ENCODE assay signal across 15 cellular contexts in genomic region chr1:151606384-151606783, GRCh38. TPM values are rescaled to one million over a fixed set of nuclear protein-coding genes. Genes with fewer than 3 reads are reported as not detected.
A peak's percentile ranks its signal among the peaks of the same experiment; 100 is the strongest.
DNase-seq lines count a peak whose midpoint lies in the region; ATAC-seq and TF ChIP-seq lines count a peak whose summit lies in the region.
"Had no signal": no experiment of that assay in that cellular context is flagged by ENCODE, and none has a peak within 500 bp of the region (broad histone marks: within the 10 kb centered on the region; RNA-seq: fewer than 3 reads in every experiment).

No MANE protein-coding gene starts in this region.

- H3K27me3 ChIP-seq in breast epithelium (no peaks in the 10 kb centered on the region), brain microvascular endothelial cell (replicated peaks) (no peaks in the 10 kb centered on the region)

- no peaks in the 10 kb centered on the region for H3K9me3 Mint-ChIP-seq in MCF 10A (ENCODE audit: unreplicated experiment)
- H3K9me3 Mint-ChIP-seq: activated CD4-positive, alpha-beta memory T cell treated with anti-CD3 and anti-CD28 coated beads, Interleukin-2, amount 10 ng/mL, durations not matched to agents 7 days and 5 days had no signal

- H3K27me3 Mint-ChIP-seq in MCF 10A (ENCODE audit: insufficient read depth, unreplicated experiment) (no peaks in the 10 kb centered on the region), T-helper 17 cell (peaks cover 21% of the 10 kb centered on the region)

- no peak overlapping the region for H3K4me3 Mint-ChIP-seq in MCF 10A (ENCODE audit: unreplicated experiment)
- H3K4me3 Mint-ChIP-seq in T-helper 17 cell: no peak overlapping the region
- H3K4me3 Mint-ChIP-seq: activated CD4-positive, alpha-beta memory T cell treated with anti-CD3 and anti-CD28 coated beads, Interleukin-2, amount 10 ng/mL, durations not matched to agents 7 days and 5 days had no signal

- POLR2A ChIA-PET in MCF 10A (lab: Yijun Ruan, JAX): interaction anchor here (1.0 to 2.2 kb wide), 3 partner anchors 9 to 67 kb away, joined by 3 to 8 read pairs (median 4); no protein-coding TSS in a partner anchor

- H3K9me3 ChIP-seq in breast epithelium: no peaks in the 10 kb centered on the region
- H3K9me3 ChIP-seq in T-helper 17 cell (ENCODE audit: control insufficient read depth, low read length, poor library complexity, severe bottlenecking): no peaks in the 10 kb centered on the region
- H3K9me3 ChIP-seq: esophagus squamous epithelium had no signal

- H3K4me3 ChIP-seq in breast epithelium (no peak overlapping the region), brain microvascular endothelial cell (ENCODE audit: low read depth, low read length) (no peak overlapping the region), coronary artery (no peak overlapping the region)
- H3K4me3 ChIP-seq: esophagus squamous epithelium had no signal

- H3K36me3 ChIP-seq in breast epithelium (no peaks in the 10 kb centered on the region), brain microvascular endothelial cell (replicated peaks) (no peaks in the 10 kb centered on the region)
- H3K36me3 ChIP-seq: esophagus squamous epithelium had no signal

- TF ChIP-seq CTCF in MCF 10A (IDR thresholded peaks at IDR 0.05; ENCODE audit: unreplicated experiment) (no peak), breast epithelium (IDR thresholded peaks at IDR 0.05) (no peak), brain microvascular endothelial cell (IDR thresholded peaks at IDR 0.05; ENCODE audit: low read depth, low read length, missing control alignments) (no peak), coronary artery (IDR thresholded peaks at IDR 0.05) (no peak)

- H3K27ac Mint-ChIP-seq in MCF 10A (ENCODE audit: low read depth, unreplicated experiment) (peak overlapping the region; percentile 17), T-helper 17 cell (peak overlapping the region; percentile 81)
- H3K27ac Mint-ChIP-seq: activated CD4-positive, alpha-beta memory T cell treated with anti-CD3 and anti-CD28 coated beads, Interleukin-2, amount 10 ng/mL, durations not matched to agents 7 days and 5 days had no signal

- H3K4me1 ChIP-seq in breast epithelium: no peaks in the 10 kb centered on the region

- H3K27ac ChIP-seq in breast epithelium (no peak overlapping the region), brain microvascular endothelial cell (no peak overlapping the region), coronary artery (no peak overlapping the region)
- H3K27ac ChIP-seq: esophagus squamous epithelium had no signal

- H3K36me3 Mint-ChIP-seq in MCF 10A (ENCODE audit: insufficient read depth, unreplicated experiment) (peaks cover 5% of the 10 kb centered on the region), T-helper 17 cell (ENCODE audit: low read depth) (peaks cover 4% of the 10 kb centered on the region)

- intact Hi-C loops in MCF 10A (cut with micrococcal nuclease) (no loop called here), breast epithelium (cut with DNase I; ENCODE audit: low total_unique reads) (no loop called here)

- peak; percentile 96 for DNase-seq in MCF 10A (ENCODE audit: unreplicated experiment)
- no peak for DNase-seq in breast epithelium (ENCODE audit: low spot score in 2 of 2)
- DNase-seq in T-helper 17 cell: no peak
- DNase-seq in kidney glomerular epithelial cell (lab: John Stamatoyannopoulos, UW): peak; percentile 12
- DNase-seq in brain microvascular endothelial cell: no peak
- no peak for DNase-seq in coronary artery (ENCODE audit: low spot score)
- no peak for DNase-seq in NAMALWA (ENCODE audit: low spot score)
- DNase-seq: activated CD4-positive, alpha-beta memory T cell treated with anti-CD3 and anti-CD28 coated beads, Interleukin-2, amount 10 ng/mL, durations not matched to agents 7 days and 5 days; activated naive CD4-positive, alpha-beta T cell treated with Interleukin-2 at 50 U/mL for 16 hours; cerebellar nuclear complex; DMS79; esophagus squamous epithelium; NCI-H345; posterior cingulate gyrus had no signal

- BruUV-seq in MCF 10A (replicated peaks; lab: Mats Ljungman, UMichigan): no TSS peak

- TF ChIP-seq POLR2A in breast epithelium (IDR thresholded peaks at IDR 0.05): no peak

- ATAC-seq in T-helper 17 cell: no peak
- ATAC-seq in HG03442 (IDR thresholded peaks at IDR 0.05; ENCODE audit: unreplicated experiment): no peak

- H3K4me1 Mint-ChIP-seq in MCF 10A (ENCODE audit: insufficient read depth, unreplicated experiment): peaks cover 28% of the 10 kb centered on the region
- peaks cover 4% of the 10 kb centered on the region for H3K4me1 Mint-ChIP-seq in T-helper 17 cell

- CTCF ChIA-PET in MCF 10A (lab: Yijun Ruan, JAX): interaction anchor here (0.6 to 10.7 kb wide), 5 partner anchors 11 to 428 kb away, joined by 3 to 107 read pairs (median 3); no protein-coding TSS in a partner anchor

- in situ Hi-C loops in brain microvascular endothelial cell (cut with HindIII; ENCODE audit: low pct_ligation_motif_present, low sequenced_read_pairs): no loop called here

RNA-seq across cellular contexts. Expression of gene SNX27, which starts 5.5 kb away (rescaled TPM):
- total RNA-seq in MCF 10A (2022) (36.9 and 43.1 TPM in 2 replicates), breast epithelium (10 to 100 TPM; 41.3 to 46.8 (median 43.6) TPM), T-helper 17 cell (10 to 100 TPM; 19.6 to 22.8 TPM)

Comparison
In these comparisons a context has a peak if more than half of its experiments do, and no peak if none do; other contexts are left out.
1. DNase-seq: peak in MCF 10A (single experiment) and kidney glomerular epithelial cell (single experiment); none in breast epithelium (0 of 2), T-helper 17 cell (0 of 3), brain microvascular endothelial cell (single experiment), coronary artery (single experiment) and NAMALWA (single experiment).